In genomic region chr11:38256436-38256835, GRCh38 we compare ENCODE assay signal across 17 cellular contexts.
DNase-seq lines count a peak whose midpoint lies in the region; ATAC-seq, FAIRE-seq and TF ChIP-seq lines count a peak whose summit lies in the region.
"Had no signal": no experiment of that assay in that cellular context is flagged by ENCODE, and none has a peak within 500 bp of the region (broad histone marks: within the 10 kb centered on the region; RNA-seq: fewer than 3 reads in every experiment).

No MANE protein-coding gene starts in this region.

- no peak for ATAC-seq in HepG2
- ATAC-seq: A549 had no signal

- no peak for FAIRE-seq in HepG2 (lab: Jason Lieb, UNC)
- FAIRE-seq: A549, GM19239, HTR-8/SVneo had no signal

- H3K9ac ChIP-seq in HUES6 (ENCODE audit: low read length) (no peak overlapping the region), endodermal cell (ENCODE audit: extremely low read depth, low read length, poor library complexity, severe bottlenecking) (no peak overlapping the region), iPS-20b (ENCODE audit: low read depth, low read length) (peak overlapping the region; percentile 50; the same call in 1 of the 2 replicates), HepG2 (ENCODE audit: insufficient read depth, low read depth, low read length) (no peak overlapping the region)
- H3K9ac ChIP-seq: BLaER1 had no signal

- H3K4me3 Mint-ChIP-seq in endodermal cell: no peak overlapping the region
- no peak overlapping the region for H3K4me3 Mint-ChIP-seq in activated naive CD4-positive, alpha-beta T cell treated with anti-CD3 and anti-CD28 coated beads, Interleukin-2, amount 10 ng/mL, durations not matched to agents 7 days and 5 days
- H3K4me3 Mint-ChIP-seq: CD8-positive, alpha-beta memory T cell; IgD-negative memory B cell had no signal

- in situ Hi-C loops in HepG2 (cut with HindIII; ENCODE audit: extremely low pct_ligation_motif_present, low pct_unique_long_range_greater_than_20kb): no loop called here

- H3K4me1 Mint-ChIP-seq in endodermal cell: peaks cover 24% of the 10 kb centered on the region
- H3K4me1 Mint-ChIP-seq in activated naive CD4-positive, alpha-beta T cell treated with anti-CD3 and anti-CD28 coated beads, Interleukin-2, amount 10 ng/mL, durations not matched to agents 7 days and 5 days: no peaks in the 10 kb centered on the region
- H3K4me1 Mint-ChIP-seq: CD8-positive, alpha-beta memory T cell; IgD-negative memory B cell had no signal

- no peaks in the 10 kb centered on the region for H3K9me3 Mint-ChIP-seq in endodermal cell
- peaks cover 3% of the 10 kb centered on the region for H3K9me3 Mint-ChIP-seq in activated naive CD4-positive, alpha-beta T cell treated with anti-CD3 and anti-CD28 coated beads, Interleukin-2, amount 10 ng/mL, durations not matched to agents 7 days and 5 days

- no peaks in the 10 kb centered on the region for H3K79me2 ChIP-seq in HepG2 (ENCODE audit: insufficient read depth, low read length)

- no peaks in the 10 kb centered on the region for H3K27me3 Mint-ChIP-seq in endodermal cell (ENCODE audit: insufficient read depth)
- H3K27me3 Mint-ChIP-seq in activated naive CD4-positive, alpha-beta T cell treated with anti-CD3 and anti-CD28 coated beads, Interleukin-2, amount 10 ng/mL, durations not matched to agents 7 days and 5 days: no peaks in the 10 kb centered on the region
- H3K27me3 Mint-ChIP-seq: CD8-positive, alpha-beta memory T cell; IgD-negative memory B cell had no signal

- peaks cover 17% of the 10 kb centered on the region for H3K4me1 ChIP-seq in HUES6 (ENCODE audit: control insufficient read depth, insufficient read depth, low read length)
- H3K4me1 ChIP-seq in endodermal cell (ENCODE audit: control insufficient read depth, insufficient read depth, low read length): no peaks in the 10 kb centered on the region
- H3K4me1 ChIP-seq in iPS-20b (ENCODE audit: insufficient read depth, low read length): peaks cover 27% of the 10 kb centered on the region; the same call in 1 of the 2 replicates
- H3K4me1 ChIP-seq in HepG2 (ENCODE audit: insufficient read depth, low read length): no peaks in the 10 kb centered on the region
- H3K4me1 ChIP-seq: A549, Caco-2 had no signal

- H3K4me3 ChIP-seq in HUES6 (ENCODE audit: low read depth, low read length): no peak overlapping the region
- no peak overlapping the region for H3K4me3 ChIP-seq in endodermal cell (ENCODE audit: low read length)
- peak overlapping the region; percentile 34; the same call in 1 of the 2 replicates for H3K4me3 ChIP-seq in iPS-20b (ENCODE audit: low read length)
- H3K4me3 ChIP-seq in HepG2 (replicated peaks in 1 of 3; ENCODE audit: insufficient read depth in 1 of 3, low read depth in 2 of 3, low read length in 3 of 3): no peak overlapping the region
- H3K4me3 ChIP-seq: A549, BLaER1, HAP-1 had no signal

- DNase-seq in endodermal cell (peak; percentile 39), NCI-H510A (lab: John Stamatoyannopoulos, UW) (no peak), HepG2 (ENCODE audit: low spot score) (no peak)
- no peak for DNase-seq in activated naive CD4-positive, alpha-beta T cell treated with anti-CD3 and anti-CD28 coated beads, Interleukin-2, amount 10 ng/mL, durations not matched to agents 7 days and 5 days
- DNase-seq: Caco-2; CD8-positive, alpha-beta memory T cell; DND-41; GF-D8; KG1 had no signal

- no peaks in the 10 kb centered on the region for H3K36me3 Mint-ChIP-seq in endodermal cell (ENCODE audit: low read depth)
- no peaks in the 10 kb centered on the region for H3K36me3 Mint-ChIP-seq in activated naive CD4-positive, alpha-beta T cell treated with anti-CD3 and anti-CD28 coated beads, Interleukin-2, amount 10 ng/mL, durations not matched to agents 7 days and 5 days
- H3K36me3 Mint-ChIP-seq: CD8-positive, alpha-beta memory T cell; IgD-negative memory B cell had no signal

- H3K27ac ChIP-seq in HUES6 (ENCODE audit: low read depth, low read length) (peak overlapping the region; percentile 68; the same call in 1 of the 2 replicates), endodermal cell (ENCODE audit: low read depth, low read length) (no peak overlapping the region), iPS-20b (ENCODE audit: low read length) (peak overlapping the region; percentile 27), HepG2 (ENCODE audit: extremely low read length, insufficient read depth, low read length) (no peak overlapping the region)
- H3K27ac ChIP-seq: A549, BLaER1 had no signal

- CTCF ChIA-PET in activated naive CD4-positive, alpha-beta T cell treated with anti-CD3 and anti-CD28 coated beads, Interleukin-2, amount 10 ng/mL, durations not matched to agents 7 days and 5 days (lab: Charles Lee): no interaction called here
- CTCF ChIA-PET in HepG2 (lab: Yijun Ruan, JAX; ENCODE audit: low intra/inter-chr PET ratio, low total read pairs): no interaction called here

- H3K36me3 ChIP-seq in HUES6 (ENCODE audit: control insufficient read depth, insufficient read depth, low read length) (no peaks in the 10 kb centered on the region), endodermal cell (ENCODE audit: control insufficient read depth, insufficient read depth, low read length) (no peaks in the 10 kb centered on the region), iPS-20b (ENCODE audit: insufficient read depth, low read depth, low read length) (no peaks in the 10 kb centered on the region), HepG2 (replicated peaks in 1 of 2; ENCODE audit: control insufficient read depth in 1 of 2, insufficient read depth in 2 of 2, low read length in 2 of 2) (no peaks in the 10 kb centered on the region)
- H3K36me3 ChIP-seq: BLaER1, HAP-1 had no signal

- no peak for TF ChIP-seq EP300 in HepG2 (IDR thresholded peaks at IDR 0.05; ENCODE audit: low read depth in 2 of 2, low read length in 2 of 2)
- TF ChIP-seq EP300 in HepG2 (CRISPR knock-in tag; IDR thresholded peaks at IDR 0.05; ENCODE audit: borderline replicate concordance): no peak

- no TSS peak for BruUV-seq in HepG2 (replicated peaks; lab: Mats Ljungman, UMichigan)

- no peak for TF ChIP-seq RAD21 in HepG2 (CRISPR knock-in tag; IDR thresholded peaks at IDR 0.05)

- intact Hi-C loops in HepG2 (cut with micrococcal nuclease; ENCODE audit: unreplicated experiment): no loop called here

- H3K4me2 ChIP-seq in HepG2 (ENCODE audit: low read depth, low read length): no peak overlapping the region
- H3K4me2 ChIP-seq: A549, BLaER1 had no signal

- H3K27ac Mint-ChIP-seq in endodermal cell: no peak overlapping the region
- H3K27ac Mint-ChIP-seq in activated naive CD4-positive, alpha-beta T cell treated with anti-CD3 and anti-CD28 coated beads, Interleukin-2, amount 10 ng/mL, durations not matched to agents 7 days and 5 days: no peak overlapping the region
- H3K27ac Mint-ChIP-seq: CD8-positive, alpha-beta memory T cell; IgD-negative memory B cell had no signal

- H3K27me3 ChIP-seq in HUES6 (ENCODE audit: control insufficient read depth, insufficient read depth, low read length) (no peaks in the 10 kb centered on the region), endodermal cell (ENCODE audit: control insufficient read depth, insufficient read depth, low read length, poor library complexity, severe bottlenecking) (no peaks in the 10 kb centered on the region), iPS-20b (ENCODE audit: insufficient read depth, low read length) (no peaks in the 10 kb centered on the region), HepG2 (ENCODE audit: control insufficient read depth in 1 of 2, insufficient read depth in 2 of 2, low read length in 2 of 2) (no peaks in the 10 kb centered on the region)
- H3K27me3 ChIP-seq: BLaER1 had no signal

- no peak overlapping the region for H2AFZ ChIP-seq in HepG2 (ENCODE audit: low read length)

- H3K9me3 ChIP-seq in HUES6 (ENCODE audit: control insufficient read depth, insufficient read depth, low read depth, low read length): no peaks in the 10 kb centered on the region
- no peaks in the 10 kb centered on the region for H3K9me3 ChIP-seq in endodermal cell (ENCODE audit: control insufficient read depth, low read length)
- H3K9me3 ChIP-seq in iPS-20b (ENCODE audit: insufficient read depth, low read depth, low read length): no peaks in the 10 kb centered on the region
- peaks cover 37% of the 10 kb centered on the region; the same call in 1 of the 2 replicates for H3K9me3 ChIP-seq in HepG2 (ENCODE audit: low read length)
- H3K9me3 ChIP-seq: A549, BLaER1, Caco-2, HAP-1 had no signal

- POLR2A ChIA-PET in HepG2 (lab: Yijun Ruan, JAX): no interaction called here

- TF ChIP-seq CTCF in endodermal cell (conservative IDR thresholded peaks at IDR 0.05): no peak
- TF ChIP-seq CTCF in HepG2 (CRISPR knock-in tag; IDR thresholded peaks at IDR 0.05): no peak

- no peaks in the 10 kb centered on the region for H4K20me1 ChIP-seq in HepG2 (ENCODE audit: insufficient read depth, low read length)
- H4K20me1 ChIP-seq: BLaER1 had no signal

- TF ChIP-seq POLR2A in HepG2 (IDR thresholded peaks at IDR 0.05; ENCODE audit: insufficient read depth in 1 of 2, low read depth in 2 of 2, low read length in 2 of 2): no peak

TF ChIP-seq in HepG2, 621 proteins besides CTCF, POLR2A, EP300 and RAD21 (continues in another document):
- TF ChIP-seq SMAD3 (CRISPR knock-in tag; IDR thresholded peaks at IDR 0.05) (no peak), HNF1B (CRISPR knock-in tag; IDR thresholded peaks at IDR 0.05) (no peak), LCORL (IDR thresholded peaks at IDR 0.05) (no peak), LCORL (CRISPR knock-in tag; IDR thresholded peaks at IDR 0.05) (no peak), CEBPB (IDR thresholded peaks at IDR 0.05; ENCODE audit: borderline replicate concordance, low read depth, low read length) (no peak), CEBPG (CRISPR knock-in tag; IDR thresholded peaks at IDR 0.05) (no peak), SP5 (CRISPR knock-in tag; IDR thresholded peaks at IDR 0.05; ENCODE audit: borderline replicate concordance, low read depth) (no peak)

Comparison
In these comparisons a context has a peak if more than half of its experiments do, and no peak if none do; other contexts are left out.
1. H3K27ac ChIP-seq: peak in HUES6 (single experiment) and iPS-20b (single experiment); none in endodermal cell (single experiment) and HepG2 (single experiment).